9 cellular contexts compared by ENCODE assay signal in the genomic region with DNA sequence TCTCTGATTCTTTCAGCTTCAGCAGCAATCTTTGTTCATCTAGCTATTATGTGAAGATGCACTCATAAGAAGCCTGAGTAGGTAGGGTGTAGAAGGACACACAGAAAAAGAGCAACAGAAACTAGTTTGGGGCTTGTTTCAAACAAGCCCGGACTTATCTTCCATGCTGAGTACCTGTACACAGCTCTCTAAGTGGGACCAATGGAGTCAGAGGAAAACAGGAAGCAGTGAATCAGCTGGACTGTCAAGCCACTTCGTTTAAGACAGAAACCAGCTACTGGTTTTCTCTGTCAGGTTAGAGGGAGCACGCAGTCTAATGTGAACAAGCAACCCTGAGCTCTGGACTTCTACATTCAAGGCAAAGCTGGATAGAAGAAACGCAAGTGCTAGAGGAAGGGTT. TPM values are rescaled to one million over a fixed set of nuclear protein-coding genes. Genes with fewer than 3 reads are reported as not detected.
A peak's percentile ranks its signal among the peaks of the same experiment; 100 is the strongest.
DNase-seq lines count a peak whose midpoint lies in the region; ATAC-seq and TF ChIP-seq lines count a peak whose summit lies in the region.
"Had no signal": no experiment of that assay in that cellular context is flagged by ENCODE, and none has a peak within 500 bp of the region (broad histone marks: within the 10 kb centered on the region; RNA-seq: fewer than 3 reads in every experiment).

No MANE protein-coding gene starts in this region.

- no peak for TF ChIP-seq POLR2A in esophagus muscularis mucosa (IDR thresholded peaks at IDR 0.05; ENCODE audit: low read depth)

- H3K36me3 Mint-ChIP-seq in activated naive CD8-positive, alpha-beta T cell treated with anti-CD3 and anti-CD28 coated beads for 36 hours: peaks cover 7% of the 10 kb centered on the region
- peaks cover 41% of the 10 kb centered on the region for H3K36me3 Mint-ChIP-seq in nephron progenitor cell (ENCODE audit: low read depth)
- no peaks in the 10 kb centered on the region for H3K36me3 Mint-ChIP-seq in stimulated activated memory B cell treated with anti-CD40 and anti-IgM and Interleukin-4, amounts not matched to agents 10 μg/mL and 1 μg/mL and 100 μg/mL, for 72 hours

- peak overlapping the region; percentile 11 for H3K27ac Mint-ChIP-seq in activated naive CD8-positive, alpha-beta T cell treated with anti-CD3 and anti-CD28 coated beads for 36 hours
- peak overlapping the region; percentile 70 for H3K27ac Mint-ChIP-seq in nephron progenitor cell
- no peak overlapping the region for H3K27ac Mint-ChIP-seq in stimulated activated memory B cell treated with anti-CD40 and anti-IgM and Interleukin-4, amounts not matched to agents 10 μg/mL and 1 μg/mL and 100 μg/mL, for 72 hours

- H3K27ac ChIP-seq in A673 (ENCODE audit: low read depth, low read length, poor library complexity, severe bottlenecking) (no peak overlapping the region), esophagus muscularis mucosa (replicated peaks in 1 of 4) (no peak overlapping the region)
- H3K27ac ChIP-seq: dorsolateral prefrontal cortex, lower lobe of right lung had no signal

- peaks cover 53% of the 10 kb centered on the region for H3K4me1 Mint-ChIP-seq in activated naive CD8-positive, alpha-beta T cell treated with anti-CD3 and anti-CD28 coated beads for 36 hours
- peaks cover 42% of the 10 kb centered on the region for H3K4me1 Mint-ChIP-seq in nephron progenitor cell
- peaks cover 13% of the 10 kb centered on the region for H3K4me1 Mint-ChIP-seq in stimulated activated memory B cell treated with anti-CD40 and anti-IgM and Interleukin-4, amounts not matched to agents 10 μg/mL and 1 μg/mL and 100 μg/mL, for 72 hours

- peak; percentile 48 for ATAC-seq in GM19351 (IDR thresholded peaks at IDR 0.05; ENCODE audit: unreplicated experiment)
- peak; percentile 68 for ATAC-seq in HG02870 (IDR thresholded peaks at IDR 0.05; ENCODE audit: unreplicated experiment)
- no peak for ATAC-seq in stimulated activated memory B cell treated with anti-CD40 and anti-IgM and Interleukin-4, amounts not matched to agents 10 μg/mL and 1 μg/mL and 100 μg/mL, for 72 hours
- ATAC-seq: lower lobe of right lung had no signal

- H3K9me3 ChIP-seq in A673 (ENCODE audit: low read depth, low read length, poor library complexity, severe bottlenecking) (no peaks in the 10 kb centered on the region), esophagus muscularis mucosa (no peaks in the 10 kb centered on the region)
- H3K9me3 ChIP-seq: lower lobe of right lung had no signal

- H3K4me1 ChIP-seq in A673 (ENCODE audit: insufficient read depth, low read length, poor library complexity, severe bottlenecking) (peaks cover 30% of the 10 kb centered on the region), esophagus muscularis mucosa (peaks cover 6 to 9% (median 9%) of the 10 kb centered on the region in 4 donors)

- H3K27me3 Mint-ChIP-seq in activated naive CD8-positive, alpha-beta T cell treated with anti-CD3 and anti-CD28 coated beads for 36 hours: no peaks in the 10 kb centered on the region
- H3K27me3 Mint-ChIP-seq in nephron progenitor cell (ENCODE audit: low read depth, poor library complexity): no peaks in the 10 kb centered on the region
- H3K27me3 Mint-ChIP-seq in stimulated activated memory B cell treated with anti-CD40 and anti-IgM and Interleukin-4, amounts not matched to agents 10 μg/mL and 1 μg/mL and 100 μg/mL, for 72 hours: no peaks in the 10 kb centered on the region

- no TSS peak for BruUV-seq in A673 (replicated peaks; lab: Mats Ljungman, UMichigan)

- H3K27me3 ChIP-seq in A673 (replicated peaks; ENCODE audit: insufficient read depth, low read depth, low read length, poor library complexity) (no peaks in the 10 kb centered on the region), esophagus muscularis mucosa (no peaks in the 10 kb centered on the region)
- H3K27me3 ChIP-seq: dorsolateral prefrontal cortex had no signal

- H3K9me3 Mint-ChIP-seq in activated naive CD8-positive, alpha-beta T cell treated with anti-CD3 and anti-CD28 coated beads for 36 hours: no peaks in the 10 kb centered on the region
- H3K9me3 Mint-ChIP-seq in nephron progenitor cell: no peaks in the 10 kb centered on the region
- H3K9me3 Mint-ChIP-seq in stimulated activated memory B cell treated with anti-CD40 and anti-IgM and Interleukin-4, amounts not matched to agents 10 μg/mL and 1 μg/mL and 100 μg/mL, for 72 hours: no peaks in the 10 kb centered on the region

- intact Hi-C loops in A673 (cut with micrococcal nuclease; ENCODE audit: unreplicated experiment) (no loop called here), esophagus muscularis mucosa (cut with DNase I) (no loop called here)

- no peak overlapping the region for H3K4me3 ChIP-seq in A673 (ENCODE audit: low read depth, low read length, poor library complexity, severe bottlenecking)
- H3K4me3 ChIP-seq in esophagus muscularis mucosa: no peak overlapping the region
- H3K4me3 ChIP-seq: dorsolateral prefrontal cortex, lower lobe of right lung had no signal

- CTCF ChIA-PET in A673 (lab: Charles Lee): interaction anchor here (0.5 kb wide), 1 partner anchor 11 kb away, joined by 4 read pairs; no protein-coding TSS in a partner anchor

- 53% methylated on average over 4 of the region's 4 CpGs for WGBS in esophagus muscularis mucosa

- POLR2A ChIA-PET in A673 (lab: Charles Lee; ENCODE audit: low non-redundant PET): interaction anchor here (0.5 kb wide), 1 partner anchor 25 kb away, joined by 4 read pairs; no protein-coding TSS in a partner anchor

- TF ChIP-seq CTCF in nephron progenitor cell (IDR thresholded peaks at IDR 0.05) (no peak), A673 (conservative IDR thresholded peaks at IDR 0.05; ENCODE audit: low read depth, low read length) (no peak), esophagus muscularis mucosa (IDR thresholded peaks at IDR 0.05) (no peak)

- H3K36me3 ChIP-seq in A673 (ENCODE audit: insufficient read depth, low read length, poor library complexity, severe bottlenecking) (no peaks in the 10 kb centered on the region), esophagus muscularis mucosa (no peaks in the 10 kb centered on the region)
- H3K36me3 ChIP-seq: lower lobe of right lung had no signal

- no peak overlapping the region for H3K4me3 Mint-ChIP-seq in activated naive CD8-positive, alpha-beta T cell treated with anti-CD3 and anti-CD28 coated beads for 36 hours
- no peak overlapping the region for H3K4me3 Mint-ChIP-seq in nephron progenitor cell
- H3K4me3 Mint-ChIP-seq in stimulated activated memory B cell treated with anti-CD40 and anti-IgM and Interleukin-4, amounts not matched to agents 10 μg/mL and 1 μg/mL and 100 μg/mL, for 72 hours: no peak overlapping the region

- TF ChIP-seq EP300 in esophagus muscularis mucosa (IDR thresholded peaks at IDR 0.05): no peak

- no peak for DNase-seq in activated naive CD8-positive, alpha-beta T cell treated with anti-CD3 and anti-CD28 coated beads for 36 hours
- no peak for DNase-seq in nephron progenitor cell
- DNase-seq in A673 (ENCODE audit: low spot score): no peak
- no peak for DNase-seq in esophagus muscularis mucosa (ENCODE audit: extremely low spot score)
- DNase-seq: dorsolateral prefrontal cortex, lower lobe of right lung had no signal

RNA-seq across cellular contexts. Expression of gene MAP2K6, which starts 16.0 kb away (rescaled TPM):
- total RNA-seq in activated naive CD8-positive, alpha-beta T cell treated with anti-CD3 and anti-CD28 coated beads for 36 hours: 1 to 10 TPM; 2.7 to 2.9 TPM
- total RNA-seq in A673 (2021): 14.1 and 20.7 TPM in 2 replicates
- 1 to 10 TPM in 3 of 4 donors, under 1 TPM in 1; 0.83 to 3.1 (median 1.5) TPM for total RNA-seq in esophagus muscularis mucosa
